Comparison of ENCODE assay signal across 8 cellular contexts in the genomic region with DNA sequence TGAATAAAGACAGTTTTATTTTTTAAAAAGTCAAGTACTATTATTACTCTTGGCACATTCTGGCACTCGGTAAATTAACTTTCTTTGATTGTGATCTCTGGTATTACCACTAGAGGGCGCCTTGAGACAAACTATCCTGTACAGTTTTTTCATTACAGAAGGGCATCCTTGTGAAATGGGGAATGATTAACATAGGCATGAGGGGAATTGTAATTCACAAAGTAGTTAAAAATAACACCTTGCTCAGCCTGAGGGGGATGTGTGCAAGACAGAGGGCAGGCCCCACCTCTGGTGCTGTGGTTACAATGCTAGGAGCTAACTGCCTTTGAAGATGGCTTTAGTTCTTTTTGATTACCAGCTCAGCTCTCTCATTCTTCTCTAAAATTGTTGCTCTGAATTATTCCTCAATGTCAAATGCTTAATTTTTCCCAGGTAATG. TPM values are rescaled to one million over a fixed set of nuclear protein-coding genes. Genes with fewer than 3 reads are reported as not detected.
DNase-seq lines count a peak whose midpoint lies in the region; ATAC-seq and TF ChIP-seq lines count a peak whose summit lies in the region.

No MANE protein-coding gene starts in this region.

- H3K36me3 ChIP-seq in SK-N-SH (replicated peaks in 1 of 2; ENCODE audit: control insufficient read depth in 1 of 2, insufficient read depth in 2 of 2, low read length in 1 of 2) = no peaks in the 10 kb centered on the region
- H3K36me3 ChIP-seq in parathyroid adenoma (ENCODE audit: control insufficient read depth, insufficient read depth, low read length) = no peaks in the 10 kb centered on the region

- H3K9me3 ChIP-seq in SK-N-SH = no peaks in the 10 kb centered on the region
- H3K9me3 ChIP-seq in parathyroid adenoma (ENCODE audit: control insufficient read depth, low read length) = no peaks in the 10 kb centered on the region

- H4K20me1 ChIP-seq in SK-N-SH (ENCODE audit: insufficient read depth) = no peaks in the 10 kb centered on the region

- POLR2A ChIA-PET in SK-N-SH (lab: Yijun Ruan, JAX) = no interaction called here

- H3K79me2 ChIP-seq in SK-N-SH (ENCODE audit: insufficient read depth) = no peaks in the 10 kb centered on the region
- no peaks in the 10 kb centered on the region for H3K79me2 ChIP-seq in parathyroid adenoma

- H2AFZ ChIP-seq in SK-N-SH (ENCODE audit: low read depth) = no peak overlapping the region
- no peak overlapping the region for H2AFZ ChIP-seq in parathyroid adenoma

- CTCF ChIA-PET in SK-N-SH (lab: Yijun Ruan, JAX) = interaction anchor here (0.6 to 1.9 kb wide), 15 partner anchors 8 to 470 kb away, joined by 3 to 10 read pairs (median 3); no protein-coding TSS in a partner anchor

- no peak overlapping the region for H3K27ac ChIP-seq in SK-N-SH (ENCODE audit: low read depth in 2 of 2, low read length in 1 of 2)
- no peak overlapping the region for H3K27ac ChIP-seq in parathyroid adenoma

- no peak overlapping the region for H3K4me2 ChIP-seq in SK-N-SH
- no peak overlapping the region for H3K4me2 ChIP-seq in parathyroid adenoma (ENCODE audit: low read length)

- H3K4me3 ChIP-seq in LNCaP clone FGC (ENCODE audit: low read depth, low read length) (no peak overlapping the region), SK-N-SH (ENCODE audit: low read depth in 2 of 2, low read length in 1 of 2) (no peak overlapping the region; a peak in 1 of 4 replicates), parathyroid adenoma (ENCODE audit: low read depth, low read length) (no peak overlapping the region)

- DNase-seq in DMS153 treated with DMSO at 0.1 percent for 48 hours (lab: John Stamatoyannopoulos, UW; ENCODE audit: unreplicated experiment) (peak; percentile 37), DMS153 (lab: John Stamatoyannopoulos, UW) (no peak), LNCaP clone FGC (ENCODE audit: low read depth) (no peak), SK-N-SH (peak; percentile 36), fibroblast of the conjunctiva (ENCODE audit: low read depth) (peak; percentile 26)
- no peak for DNase-seq in activated naive CD4-positive, alpha-beta T cell treated with Interleukin-2 at 50 U/mL for 16 hours

- TF ChIP-seq EP300 in SK-N-SH (IDR thresholded peaks at IDR 0.05; ENCODE audit: borderline replicate concordance in 1 of 2, low read depth in 1 of 2, low read length in 1 of 2) = no peak

- H3K4me1 ChIP-seq in SK-N-SH (ENCODE audit: control insufficient read depth in 1 of 2, insufficient read depth in 2 of 2, low read depth in 1 of 2, low read length in 1 of 2) (no peaks in the 10 kb centered on the region), parathyroid adenoma (no peaks in the 10 kb centered on the region)

- WGBS in SK-N-SH (ENCODE audit: low lambda C conversion rate) = 3% methylated on average over 2 of the region's 2 CpGs

- peaks cover 5% of the 10 kb centered on the region for H3F3A ChIP-seq in SK-N-SH (replicated peaks; ENCODE audit: insufficient read depth)

- H3K9ac ChIP-seq in SK-N-SH = no peak overlapping the region
- H3K9ac ChIP-seq in parathyroid adenoma = no peak overlapping the region

- no peaks in the 10 kb centered on the region for H3K9me2 ChIP-seq in SK-N-SH

- TF ChIP-seq CTCF in LNCaP clone FGC (IDR thresholded peaks at IDR 0.05; ENCODE audit: control insufficient read depth, extremely low read depth, insufficient read depth) (peak; percentile 49), SK-N-SH (IDR thresholded peaks at IDR 0.05) (peak; percentile 86), parathyroid adenoma (IDR thresholded peaks at IDR 0.05) (peak; percentile 51)

- no peak for ATAC-seq in HG03460 (IDR thresholded peaks at IDR 0.05; ENCODE audit: unreplicated experiment)

- H3K27me3 ChIP-seq in SK-N-SH (ENCODE audit: insufficient read depth) (no peaks in the 10 kb centered on the region), parathyroid adenoma (ENCODE audit: control insufficient read depth, insufficient read depth, low read length) (no peaks in the 10 kb centered on the region)

- TF ChIP-seq RAD21 in SK-N-SH (IDR thresholded peaks at IDR 0.05; ENCODE audit: low read length) = peak; percentile 78

TF ChIP-seq in SK-N-SH, 30 proteins besides CTCF, POLR2A, EP300 and RAD21:
- TF ChIP-seq, protein P1, sequence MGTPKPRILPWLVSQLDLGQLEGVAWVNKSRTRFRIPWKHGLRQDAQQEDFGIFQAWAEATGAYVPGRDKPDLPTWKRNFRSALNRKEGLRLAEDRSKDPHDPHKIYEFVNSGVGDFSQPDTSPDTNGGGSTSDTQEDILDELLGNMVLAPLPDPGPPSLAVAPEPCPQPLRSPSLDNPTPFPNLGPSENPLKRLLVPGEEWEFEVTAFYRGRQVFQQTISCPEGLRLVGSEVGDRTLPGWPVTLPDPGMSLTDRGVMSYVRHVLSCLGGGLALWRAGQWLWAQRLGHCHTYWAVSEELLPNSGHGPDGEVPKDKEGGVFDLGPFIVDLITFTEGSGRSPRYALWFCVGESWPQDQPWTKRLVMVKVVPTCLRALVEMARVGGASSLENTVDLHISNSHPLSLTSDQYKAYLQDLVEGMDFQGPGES (IDR thresholded peaks at IDR 0.05; ENCODE audit: low read depth, low read length) = no peak
- peak; percentile 51 for TF ChIP-seq SMC3 (IDR thresholded peaks at IDR 0.05; ENCODE audit: low read depth, low read length)

RNA-seq across cellular contexts. Expression of a gene that starts 24.2 kb away (rescaled TPM):
- polyA plus RNA-seq in SK-N-SH (2012; rRNA removed) = not detected in 2 replicates
- polyA plus RNA-seq in SK-N-SH (2012; cell fraction: cytosol; rRNA removed) = not detected in 2 replicates
- 0.10 and 0.20 TPM in 2 replicates for polyA plus RNA-seq in SK-N-SH (2012; cell fraction: nucleus; rRNA removed)

RNA-seq across cellular contexts. Expression of a gene that starts 32.3 kb away (rescaled TPM):
- polyA plus RNA-seq in SK-N-SH (2012; rRNA removed) = 10.4 and 12.7 TPM in 2 replicates
- polyA plus RNA-seq in SK-N-SH (2012; cell fraction: cytosol; rRNA removed) = 13.0 and 16.1 TPM in 2 replicates
- 11.3 and 15.6 TPM in 2 replicates for polyA plus RNA-seq in SK-N-SH (2012; cell fraction: nucleus; rRNA removed)

Comparison
In these comparisons a context has a peak if more than half of its experiments do, and no peak if none do; other contexts are left out.
1. DNase-seq: peak in DMS153 treated with DMSO at 0.1 percent for 48 hours (single experiment), SK-N-SH (single experiment) and fibroblast of the conjunctiva (single experiment); none in DMS153 (single experiment), LNCaP clone FGC (single experiment) and activated naive CD4-positive, alpha-beta T cell treated with Interleukin-2 at 50 U/mL for 16 hours (single experiment).
2. Peak in every context shown above with its lines, with median percentiles within 50 percentile points of each other: CTCF ChIP-seq.